Comparison of ENCODE assay signal across 12 cellular contexts in the genomic region with DNA sequence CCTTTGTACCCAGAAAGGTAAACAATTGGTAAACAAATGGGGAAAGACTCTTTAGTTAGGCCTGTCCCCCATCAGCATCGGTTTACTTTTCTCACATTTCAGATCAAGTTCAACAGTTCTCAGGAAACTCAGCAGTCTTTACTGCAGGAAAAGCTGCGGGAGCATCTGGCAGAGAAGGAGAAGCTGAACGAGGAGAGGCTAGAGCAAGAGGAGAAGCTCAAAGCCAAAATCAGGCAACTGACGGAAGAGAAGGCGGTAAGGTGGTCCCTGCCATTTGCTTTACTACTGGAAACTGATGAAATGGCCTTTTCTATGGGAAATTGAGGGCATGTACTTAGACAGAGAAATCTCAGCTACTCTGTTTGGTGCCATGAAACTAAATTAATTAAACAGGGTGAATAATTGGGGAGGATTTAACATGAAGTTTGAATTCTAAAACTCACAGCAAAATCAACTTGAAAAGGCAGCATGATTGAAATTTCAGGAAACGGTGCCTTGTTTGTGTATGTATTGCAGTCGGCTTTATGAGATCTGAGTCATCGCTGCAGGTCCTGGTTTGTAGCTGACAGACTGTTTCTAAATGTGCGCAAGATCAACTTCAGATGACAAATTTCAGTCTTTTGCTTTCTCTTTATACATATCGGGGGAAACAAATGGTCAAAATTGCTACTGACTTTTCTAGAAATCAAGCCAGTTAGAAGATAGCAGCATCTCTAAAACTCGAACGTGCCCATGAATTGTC.
DNase-seq lines count a peak whose midpoint lies in the region; ATAC-seq, FAIRE-seq and TF ChIP-seq lines count a peak whose summit lies in the region.
"Had no signal": no experiment of that assay in that cellular context is flagged by ENCODE, and none has a peak within 500 bp of the region (broad histone marks: within the 10 kb centered on the region; RNA-seq: fewer than 3 reads in every experiment).

No MANE protein-coding gene starts in this region.

- H3K36me3 ChIP-seq in HepG2 (replicated peaks in 1 of 2; ENCODE audit: control insufficient read depth in 1 of 2, insufficient read depth in 2 of 2, low read length in 2 of 2): no peaks in the 10 kb centered on the region
- no peaks in the 10 kb centered on the region for H3K36me3 ChIP-seq in right lobe of liver
- H3K36me3 ChIP-seq in spleen: no peaks in the 10 kb centered on the region

- H3K79me2 ChIP-seq in HepG2 (ENCODE audit: insufficient read depth, low read length): no peaks in the 10 kb centered on the region

- no peaks in the 10 kb centered on the region for H3K36me3 Mint-ChIP-seq in activated CD4-positive, alpha-beta memory T cell treated with anti-CD3 and anti-CD28 coated beads, Interleukin-2, amount 10 ng/mL, durations not matched to agents 7 days and 5 days (ENCODE audit: low read depth)

- H3K9me3 Mint-ChIP-seq in activated CD4-positive, alpha-beta memory T cell treated with anti-CD3 and anti-CD28 coated beads, Interleukin-2, amount 10 ng/mL, durations not matched to agents 7 days and 5 days: no peaks in the 10 kb centered on the region
- H3K9me3 Mint-ChIP-seq: activated naive CD4-positive, alpha-beta T cell treated with anti-CD3 and anti-CD28 coated beads, Interleukin-2, amount 10 ng/mL, durations not matched to agents 7 days and 5 days had no signal

- TF ChIP-seq CTCF in HepG2 (CRISPR knock-in tag; IDR thresholded peaks at IDR 0.05) (no peak), right lobe of liver (IDR thresholded peaks at IDR 0.05) (no peak), foreskin fibroblast (IDR thresholded peaks at IDR 0.05; ENCODE audit: low read depth, low read length) (no peak), lower leg skin (IDR thresholded peaks at IDR 0.05) (no peak), spleen (IDR thresholded peaks at IDR 0.05 in 8 of 11, conservative IDR thresholded peaks at IDR 0.05 in 3 of 11) (no peak)

- POLR2A ChIA-PET in HepG2 (lab: Yijun Ruan, JAX): no interaction called here
- POLR2A ChIA-PET in activated CD4-positive, alpha-beta memory T cell treated with anti-CD3 and anti-CD28 coated beads, Interleukin-2, amount 10 ng/mL, durations not matched to agents 7 days and 5 days (lab: Charles Lee): interaction anchor here (0.6 to 2.3 kb wide), 5 partner anchors 8 to 244 kb away, joined by 3 to 8 read pairs (median 3); a partner anchor contains a TSS

- H3K4me3 Mint-ChIP-seq in activated CD4-positive, alpha-beta memory T cell treated with anti-CD3 and anti-CD28 coated beads, Interleukin-2, amount 10 ng/mL, durations not matched to agents 7 days and 5 days: peak overlapping the region; percentile 25
- H3K4me3 Mint-ChIP-seq: activated naive CD4-positive, alpha-beta T cell treated with anti-CD3 and anti-CD28 coated beads, Interleukin-2, amount 10 ng/mL, durations not matched to agents 7 days and 5 days had no signal

- TF ChIP-seq POLR2A in HepG2 (IDR thresholded peaks at IDR 0.05; ENCODE audit: insufficient read depth in 1 of 2, low read depth in 2 of 2, low read length in 2 of 2) (no peak), right lobe of liver (IDR thresholded peaks at IDR 0.05) (no peak), lower leg skin (IDR thresholded peaks at IDR 0.05) (no peak), spleen (IDR thresholded peaks at IDR 0.05) (no peak)

- in situ Hi-C loops in HepG2 (cut with HindIII; ENCODE audit: extremely low pct_ligation_motif_present, low pct_unique_long_range_greater_than_20kb): no loop called here

- H3K27ac Mint-ChIP-seq in activated CD4-positive, alpha-beta memory T cell treated with anti-CD3 and anti-CD28 coated beads, Interleukin-2, amount 10 ng/mL, durations not matched to agents 7 days and 5 days: peak overlapping the region; percentile 83
- H3K27ac Mint-ChIP-seq: activated naive CD4-positive, alpha-beta T cell treated with anti-CD3 and anti-CD28 coated beads, Interleukin-2, amount 10 ng/mL, durations not matched to agents 7 days and 5 days had no signal

- WGBS in HepG2 (ENCODE audit: low lambda C conversion rate): 30% methylated on average over 12 of the region's 12 CpGs
- 72% methylated on average over 11 of the region's 12 CpGs for WGBS in right lobe of liver (ENCODE audit: insufficient coverage, low coverage, low lambda C conversion rate, missing lambda C conversion rate)
- 61 to 71% methylated on average over 12 of the region's 12 CpGs for WGBS in lower leg skin, 2 donors
- 61 to 79% (median 70%) methylated on average over 12 of the region's 12 CpGs for WGBS in spleen, 5 donors

- no peak overlapping the region for H3K9ac ChIP-seq in HepG2 (ENCODE audit: insufficient read depth, low read depth, low read length)

- H3K27me3 ChIP-seq in HepG2 (ENCODE audit: control insufficient read depth in 1 of 2, insufficient read depth in 2 of 2, low read length in 2 of 2): peaks cover 0 to 15% of the 10 kb centered on the region in 2 experiments; a peak in 4 of 5 replicates
- H3K27me3 ChIP-seq in right lobe of liver: no peaks in the 10 kb centered on the region
- peaks cover 0 to 41% (median 0%) of the 10 kb centered on the region in 7 donors for H3K27me3 ChIP-seq in spleen (replicated peaks in 1 of 7)

- no peak overlapping the region for H3K4me3 ChIP-seq in HepG2 (replicated peaks in 1 of 3; ENCODE audit: insufficient read depth in 1 of 3, low read depth in 2 of 3, low read length in 3 of 3)
- no peak overlapping the region for H3K4me3 ChIP-seq in right lobe of liver
- no peak overlapping the region for H3K4me3 ChIP-seq in foreskin fibroblast (ENCODE audit: low read depth in 1 of 2, low read length in 2 of 2)
- no peak overlapping the region for H3K4me3 ChIP-seq in lower leg skin (ENCODE audit: low read depth, poor library complexity, severe bottlenecking)
- no peak overlapping the region for H3K4me3 ChIP-seq in spleen

- intact Hi-C loops in HepG2 (cut with micrococcal nuclease; ENCODE audit: unreplicated experiment): no loop called here
- intact Hi-C loops in right lobe of liver (cut with DNase I): no loop called here
- intact Hi-C loops in lower leg skin (cut with DNase I; ENCODE audit: low total_unique reads): no loop called here
- intact Hi-C loops in spleen (cut with DNase I; ENCODE audit: low total_unique reads): no loop called here

- H3K9me3 ChIP-seq in HepG2 (ENCODE audit: low read length): no peaks in the 10 kb centered on the region
- H3K9me3 ChIP-seq in right lobe of liver: no peaks in the 10 kb centered on the region
- H3K9me3 ChIP-seq in spleen: no peaks in the 10 kb centered on the region

- CTCF ChIA-PET in HepG2 (lab: Yijun Ruan, JAX; ENCODE audit: low intra/inter-chr PET ratio, low total read pairs): no interaction called here
- CTCF ChIA-PET in activated CD4-positive, alpha-beta memory T cell treated with anti-CD3 and anti-CD28 coated beads, Interleukin-2, amount 10 ng/mL, durations not matched to agents 7 days and 5 days (lab: Charles Lee): interaction anchor here (1.1 to 2.5 kb wide), 4 partner anchors 9 to 90 kb away, joined by 4 to 16 read pairs (median 4); no protein-coding TSS in a partner anchor

- no peak for DNase-seq in HepG2 (ENCODE audit: low spot score)
- DNase-seq in right lobe of liver: no peak
- peak; percentile 36 for DNase-seq in activated CD4-positive, alpha-beta memory T cell treated with anti-CD3 and anti-CD28 coated beads, Interleukin-2, amount 10 ng/mL, durations not matched to agents 7 days and 5 days
- peak; percentile 72 to 77 for DNase-seq in foreskin fibroblast
- no peak for DNase-seq in lower leg skin (ENCODE audit: low spot score in 2 of 2)
- DNase-seq in spleen: no peak
- DNase-seq: activated naive CD4-positive, alpha-beta T cell treated with anti-CD3 and anti-CD28 coated beads, Interleukin-2, amount 10 ng/mL, durations not matched to agents 7 days and 5 days; left cardiac atrium; RPMI8226; stimulated activated CD4-positive, alpha-beta T cell treated with anti-CD3 and anti-CD28 coated beads, Interleukin-2, amount 100 ng/mL, for 24 hours had no signal

- ATAC-seq in HepG2 (no peak), right lobe of liver (no peak), GM19023 (IDR thresholded peaks at IDR 0.05; ENCODE audit: unreplicated experiment) (no peak), HG02970 (IDR thresholded peaks at IDR 0.05; ENCODE audit: low FRiP score, unreplicated experiment) (no peak)
- ATAC-seq: left cardiac atrium had no signal

- no peaks in the 10 kb centered on the region for H4K20me1 ChIP-seq in HepG2 (ENCODE audit: insufficient read depth, low read length)

- TF ChIP-seq EP300 in HepG2 (IDR thresholded peaks at IDR 0.05; ENCODE audit: low read depth in 2 of 2, low read length in 2 of 2) (no peak), HepG2 (CRISPR knock-in tag; IDR thresholded peaks at IDR 0.05; ENCODE audit: borderline replicate concordance) (no peak)

- H2AFZ ChIP-seq in HepG2 (ENCODE audit: low read length): no peak overlapping the region

- BruUV-seq in HepG2 (replicated peaks; lab: Mats Ljungman, UMichigan): no TSS peak

- H3K27ac ChIP-seq in HepG2 (ENCODE audit: extremely low read length, insufficient read depth, low read length) (no peak overlapping the region), right lobe of liver (no peak overlapping the region), spleen (peak overlapping the region in 3 of 8 donors; percentile 16 to 50 (median 28))

- H3K4me1 Mint-ChIP-seq in activated CD4-positive, alpha-beta memory T cell treated with anti-CD3 and anti-CD28 coated beads, Interleukin-2, amount 10 ng/mL, durations not matched to agents 7 days and 5 days: peaks cover 71% of the 10 kb centered on the region

- FAIRE-seq in HepG2 (lab: Jason Lieb, UNC): no peak

- H3K4me1 ChIP-seq in HepG2 (ENCODE audit: insufficient read depth, low read length) (peaks cover 43% of the 10 kb centered on the region), right lobe of liver (peaks cover 0 to 8% (median 0%) of the 10 kb centered on the region in 4 donors), spleen (peaks cover 0 to 48% (median 14%) of the 10 kb centered on the region in 6 donors)

- peaks cover 3% of the 10 kb centered on the region for H3K27me3 Mint-ChIP-seq in activated CD4-positive, alpha-beta memory T cell treated with anti-CD3 and anti-CD28 coated beads, Interleukin-2, amount 10 ng/mL, durations not matched to agents 7 days and 5 days

- H3K4me2 ChIP-seq in HepG2 (ENCODE audit: low read depth, low read length): peak overlapping the region; percentile 34; the same call in 1 of the 2 replicates

- no peak for TF ChIP-seq RAD21 in HepG2 (CRISPR knock-in tag; IDR thresholded peaks at IDR 0.05)

TF ChIP-seq in HepG2, 621 proteins besides CTCF, POLR2A, EP300 and RAD21:
- TF ChIP-seq GATAD2A (CRISPR knock-in tag; IDR thresholded peaks at IDR 0.05) (no peak), FOSL2 (CRISPR knock-in tag; IDR thresholded peaks at IDR 0.05) (peak; percentile 70)
TF ChIP-seq in HepG2: peak in this region for 1.

Comparison
In these comparisons a context has a peak if more than half of its experiments do, and no peak if none do; other contexts are left out.
1. DNase-seq: peak in activated CD4-positive, alpha-beta memory T cell treated with anti-CD3 and anti-CD28 coated beads, Interleukin-2, amount 10 ng/mL, durations not matched to agents 7 days and 5 days (single experiment) and foreskin fibroblast (2 of 2); none in HepG2 (single experiment), right lobe of liver (0 of 3), lower leg skin (0 of 2) and spleen (single experiment).